12 cellular contexts compared by ENCODE assay signal in the genomic region with DNA sequence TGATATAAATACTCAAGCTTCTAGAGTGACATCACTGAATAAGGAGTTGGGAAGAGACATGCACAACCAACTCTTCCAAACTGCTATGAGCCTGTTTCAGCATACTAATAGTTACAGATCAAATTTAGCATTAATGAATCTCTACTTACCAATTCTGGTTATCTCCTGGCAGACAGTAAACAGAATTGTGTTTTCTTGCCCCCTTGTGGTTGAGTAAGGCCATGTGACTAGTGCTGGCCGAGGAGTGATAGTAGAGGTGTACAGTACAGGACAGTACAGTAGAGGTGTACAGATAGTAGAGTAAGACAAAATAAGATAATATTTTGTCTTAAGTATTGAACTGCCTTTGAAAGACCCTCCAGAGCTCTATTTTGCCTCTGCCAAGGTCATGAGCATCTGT.
DNase-seq lines count a peak whose midpoint lies in the region; ATAC-seq and TF ChIP-seq lines count a peak whose summit lies in the region.
"Had no signal": no experiment of that assay in that cellular context is flagged by ENCODE, and none has a peak within 500 bp of the region (broad histone marks: within the 10 kb centered on the region; RNA-seq: fewer than 3 reads in every experiment).

No MANE protein-coding gene starts in this region.

- H3K27me3 ChIP-seq in stomach: no peaks in the 10 kb centered on the region
- H3K27me3 ChIP-seq: pancreas had no signal

- no peaks in the 10 kb centered on the region for H3K36me3 ChIP-seq in stomach
- H3K36me3 ChIP-seq: pancreas had no signal

- peaks cover 7 to 12% (median 11%) of the 10 kb centered on the region in 3 donors for H3K9me3 Mint-ChIP-seq in T-cell
- H3K9me3 Mint-ChIP-seq: CD14-positive monocyte had no signal

- no peak overlapping the region for H3K4me3 ChIP-seq in stomach
- H3K4me3 ChIP-seq: pancreas had no signal

- 7 to 53% (median 43%) methylated on average over 1 of the region's 1 CpG for WGBS in stomach, 5 donors

- no peaks in the 10 kb centered on the region for H3K27me3 Mint-ChIP-seq in T-cell

- no peaks in the 10 kb centered on the region for H3K9me3 ChIP-seq in stomach
- H3K9me3 ChIP-seq: pancreas had no signal

- no peak for ATAC-seq in T-cell (replicated peaks in 1 of 4)

- H3K27ac ChIP-seq in stomach: no peak overlapping the region
- H3K27ac ChIP-seq: pancreas had no signal

- H3K36me3 Mint-ChIP-seq in T-cell: no peaks in the 10 kb centered on the region
- H3K36me3 Mint-ChIP-seq: CD14-positive monocyte had no signal

- H3K4me1 Mint-ChIP-seq in T-cell: no peaks in the 10 kb centered on the region
- H3K4me1 Mint-ChIP-seq: CD14-positive monocyte had no signal

- TF ChIP-seq POLR2A in erythroblast (IDR thresholded peaks at IDR 0.05; ENCODE audit: low read length) (no peak), stomach (IDR thresholded peaks at IDR 0.05) (no peak)

- intact Hi-C loops in stomach (cut with DNase I; ENCODE audit: low total_unique reads): loop anchor here (10.0 kb wide), 1 partner anchor 518 kb away; no protein-coding TSS in a partner anchor

- CTCF ChIA-PET in T-cell (lab: Charles Lee): no interaction called here

- TF ChIP-seq EP300 in stomach (IDR thresholded peaks at IDR 0.05): no peak

- no peak overlapping the region for H3K27ac Mint-ChIP-seq in T-cell
- H3K27ac Mint-ChIP-seq: CD14-positive monocyte had no signal

- no peaks in the 10 kb centered on the region for H3K4me1 ChIP-seq in stomach
- H3K4me1 ChIP-seq: pancreas had no signal

- peak; percentile 0 for DNase-seq in SIG-M5 treated with dmso at 0.1 percent for 504 hours (lab: John Stamatoyannopoulos, UW; ENCODE audit: unreplicated experiment)
- no peak for DNase-seq in SIG-M5 (lab: John Stamatoyannopoulos, UW)
- DNase-seq in NCI-H446 treated with DMSO at 0.1 percent for 48 hours (lab: John Stamatoyannopoulos, UW): peak; percentile 20
- peak; percentile 1 to 4 for DNase-seq in erythroblast (lab: John Stamatoyannopoulos, UW)
- no peak for DNase-seq in stomach
- DNase-seq in DMS153 treated with DMSO at 0.1 percent for 48 hours (lab: John Stamatoyannopoulos, UW; ENCODE audit: unreplicated experiment): no peak
- no peak for DNase-seq in AML-193 (lab: John Stamatoyannopoulos, UW)
- DNase-seq in T-cell: no peak
- DNase-seq: activated naive CD4-positive, alpha-beta T cell treated with anti-CD3 and anti-CD28 coated beads, Interleukin-2, amount 50 U/mL, for 16 hours; foreskin melanocyte; pancreas had no signal

- TF ChIP-seq CTCF in stomach (IDR thresholded peaks at IDR 0.05): peak in 4 of 7 experiments; percentile 16 to 48 (median 36)

- POLR2A ChIA-PET in T-cell (lab: Charles Lee): no interaction called here

- no peak overlapping the region for H3K4me3 Mint-ChIP-seq in T-cell
- H3K4me3 Mint-ChIP-seq: CD14-positive monocyte had no signal

Comparison
In these comparisons a context has a peak if more than half of its experiments do, and no peak if none do; other contexts are left out.
1. DNase-seq: peak in SIG-M5 treated with dmso at 0.1 percent for 504 hours (single experiment), NCI-H446 treated with DMSO at 0.1 percent for 48 hours (single experiment) and erythroblast (2 of 2); none in SIG-M5 (single experiment), stomach (single experiment), DMS153 treated with DMSO at 0.1 percent for 48 hours (single experiment), AML-193 (0 of 2) and T-cell (0 of 34).